6 cellular contexts compared by ENCODE assay signal in the genomic region with DNA sequence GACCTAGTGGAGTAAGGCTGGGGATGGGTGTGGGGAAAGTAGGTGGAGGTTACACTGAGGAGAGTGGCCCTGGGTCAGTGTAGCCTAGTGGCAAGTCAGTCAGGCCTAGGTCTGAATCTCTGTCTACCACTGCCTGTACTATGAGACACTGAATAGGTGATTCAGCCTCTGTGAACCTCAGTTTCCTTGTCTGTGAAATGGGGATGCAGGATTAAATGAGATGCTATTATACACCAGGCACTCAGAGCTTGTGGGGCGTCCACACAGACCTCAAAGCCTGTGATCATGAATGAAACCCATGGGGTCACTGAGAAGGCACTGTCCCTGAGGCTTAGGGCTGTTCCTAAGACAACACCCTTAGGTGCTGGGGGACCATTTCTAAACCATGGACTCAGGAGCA. TPM values are rescaled to one million over a fixed set of nuclear protein-coding genes. Genes with fewer than 3 reads are reported as not detected.
"Had no signal": no experiment of that assay in that cellular context is flagged by ENCODE, and none has a peak within 500 bp of the region (broad histone marks: within the 10 kb centered on the region; RNA-seq: fewer than 3 reads in every experiment).

No MANE protein-coding gene starts in this region.

RNA-seq across cellular contexts. Expression of gene CD8B2, which starts 11.4 kb away (rescaled TPM):
- total RNA-seq: activated B cell treated with CpG ODN at 0.5 μM for 24 hours; activated CD4-positive, alpha-beta memory T cell treated with anti-CD3 and anti-CD28 coated beads, Interleukin-2, amount 10 ng/mL, durations not matched to agents 7 days and 5 days; activated CD4-positive, alpha-beta T cell treated with anti-CD3 and anti-CD28 coated beads, Interleukin-2, amount 10 ng/mL, durations not matched to agents 7 days and 5 days; T-helper 17 cell; WTC11 had no signal

RNA-seq across cellular contexts. Expression of gene RGPD3, which starts 30.3 kb away (rescaled TPM):
- total RNA-seq: activated CD8-positive, alpha-beta memory T cell treated with anti-CD3 and anti-CD28 coated beads, Interleukin-2, amount 10 ng/mL, durations not matched to agents 7 days and 5 days had no signal
